ENCODE assay signal across 26 cellular contexts in the genomic region with DNA sequence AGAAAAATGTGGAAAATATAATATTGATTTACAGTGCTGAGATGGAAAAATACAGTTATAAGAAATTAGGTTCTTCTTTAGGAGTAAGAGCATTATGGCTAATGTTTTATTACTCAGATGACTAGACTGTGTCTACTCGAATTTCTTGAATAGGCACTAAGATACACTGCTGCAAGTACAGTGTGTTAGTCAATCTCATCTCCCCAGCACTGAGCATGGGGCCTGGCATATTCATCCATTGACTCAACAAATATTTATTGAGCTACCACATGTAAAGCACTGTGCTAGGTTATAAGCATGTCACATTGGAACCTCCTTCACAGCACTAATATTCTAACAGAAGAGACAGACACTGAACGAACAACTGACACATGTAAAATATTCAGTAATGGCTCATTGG.
"Had no signal": no experiment of that assay in that cellular context is flagged by ENCODE, and none has a peak within 500 bp of the region (broad histone marks: within the 10 kb centered on the region; RNA-seq: fewer than 3 reads in every experiment).

No MANE protein-coding gene starts in this region.

- H3K36me3 ChIP-seq: colonic mucosa, esophagus muscularis mucosa, gastrocnemius medialis, heart right ventricle, left ventricle myocardium inferior, lower lobe of right lung had no signal

- H3K27ac Mint-ChIP-seq: dendritic cell treated with granulocyte-macrophage colony-stimulating factor and Interleukin-4, amounts not matched to agents 40 ng/mL and 50 ng/mL, for 4 days; effector memory CD8-positive, alpha-beta T cell; endodermal cell; mesothelial cell of epicardium; naive thymus-derived CD8-positive, alpha-beta T cell had no signal

- H3K4me3 Mint-ChIP-seq: dendritic cell treated with granulocyte-macrophage colony-stimulating factor and Interleukin-4, amounts not matched to agents 40 ng/mL and 50 ng/mL, for 4 days; effector memory CD8-positive, alpha-beta T cell; endodermal cell; mesothelial cell of epicardium; naive B cell; naive thymus-derived CD8-positive, alpha-beta T cell had no signal

- H3K27me3 ChIP-seq: colonic mucosa, esophagus muscularis mucosa, gastrocnemius medialis, heart right ventricle had no signal

- H3K9me3 ChIP-seq: colonic mucosa, gastrocnemius medialis, lower lobe of right lung had no signal

- H3K27me3 Mint-ChIP-seq: dendritic cell treated with granulocyte-macrophage colony-stimulating factor and Interleukin-4, amounts not matched to agents 40 ng/mL and 50 ng/mL, for 4 days; effector memory CD8-positive, alpha-beta T cell; naive B cell; naive thymus-derived CD8-positive, alpha-beta T cell had no signal

- FAIRE-seq: endometrium, endothelial cell of umbilical vein, islet of Langerhans, keratinocyte had no signal

- DNase-seq: colonic mucosa; cortex of kidney; effector CD8-positive, alpha-beta T cell; effector memory CD8-positive, alpha-beta T cell; endodermal cell; foreskin melanocyte; gastrocnemius medialis; glutamatergic neuron; head of caudate nucleus; heart right ventricle; hippocampal formation; left colon; left ventricle myocardium inferior; lower lobe of right lung; mesenchymal stem cell; mucosa of descending colon; naive B cell; naive thymus-derived CD8-positive, alpha-beta T cell had no signal

- H3K4me1 Mint-ChIP-seq: endodermal cell; mesothelial cell of epicardium; naive B cell; naive thymus-derived CD8-positive, alpha-beta T cell had no signal

- H3K27ac ChIP-seq: colonic mucosa, esophagus muscularis mucosa, gastrocnemius medialis, heart right ventricle, left ventricle myocardium inferior, lower lobe of right lung had no signal

- H3K4me3 ChIP-seq: colonic mucosa, esophagus muscularis mucosa, gastrocnemius medialis, heart right ventricle, left ventricle myocardium inferior, lower lobe of right lung, mucosa of descending colon had no signal

- H3K36me3 Mint-ChIP-seq: mesothelial cell of epicardium; naive B cell; naive thymus-derived CD8-positive, alpha-beta T cell had no signal

- ATAC-seq: effector memory CD8-positive, alpha-beta T cell; gastrocnemius medialis; heart right ventricle; left colon; left lobe of liver; lower lobe of right lung; mucosa of descending colon; naive thymus-derived CD8-positive, alpha-beta T cell had no signal

- H3K4me1 ChIP-seq: colonic mucosa, esophagus muscularis mucosa, gastrocnemius medialis, heart right ventricle, left ventricle myocardium inferior, lower lobe of right lung had no signal
